8 cellular contexts compared by ENCODE assay signal in the genomic region with DNA sequence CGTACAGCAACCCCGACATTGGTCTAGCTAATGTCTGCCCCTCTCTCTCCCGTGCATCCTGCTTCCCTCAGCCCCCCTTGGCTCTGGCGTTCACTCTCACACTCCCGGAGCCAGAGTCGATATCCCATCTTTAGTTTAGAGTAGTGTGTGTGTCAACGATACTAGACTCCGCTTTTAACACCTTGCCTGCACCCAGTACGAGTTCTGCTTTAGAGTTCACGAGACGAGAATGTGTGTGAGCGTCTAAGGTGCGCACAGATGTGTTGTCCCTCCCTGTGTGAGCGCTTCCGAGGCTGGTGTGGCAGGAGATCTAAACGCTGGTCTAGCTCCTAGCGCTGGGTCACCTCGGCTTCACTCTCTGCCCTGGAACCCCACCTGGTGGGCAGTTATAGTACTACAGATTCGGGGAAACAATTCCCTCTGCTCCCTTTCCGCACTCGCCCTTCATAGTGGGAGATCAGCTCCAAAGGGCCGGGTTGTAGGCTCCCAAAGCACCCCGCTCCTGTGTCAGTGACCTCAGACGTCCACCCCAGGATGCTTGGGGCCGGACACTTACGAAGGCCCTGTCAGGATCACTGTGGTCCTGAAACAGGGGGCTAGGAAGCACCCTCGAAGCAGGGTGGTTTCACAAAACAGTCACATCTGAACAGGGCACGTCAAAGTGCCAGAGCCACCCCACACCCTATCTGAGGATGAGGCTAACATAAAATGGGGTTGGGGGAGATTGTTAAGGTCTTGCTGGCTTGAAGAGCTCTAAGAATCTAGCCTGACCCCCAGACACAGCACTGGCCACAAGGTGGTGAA. TPM values are rescaled to one million over a fixed set of nuclear protein-coding genes. Genes with fewer than 3 reads are reported as not detected.
A peak's percentile ranks its signal among the peaks of the same experiment; 100 is the strongest.
DNase-seq lines count a peak whose midpoint lies in the region; ATAC-seq and TF ChIP-seq lines count a peak whose summit lies in the region.

No MANE protein-coding gene starts in this region.

- no peaks in the 10 kb centered on the region for H4K20me1 ChIP-seq in OCI-LY3 (ENCODE audit: insufficient read depth, low read length)

- H3K79me2 ChIP-seq in OCI-LY3 (ENCODE audit: low read length) = no peaks in the 10 kb centered on the region

- DNase-seq in CD4-positive, alpha-beta memory T cell = peak in 4 of 5 donors; percentile 44 to 54 (median 47)
- peak; percentile 62 for DNase-seq in activated T-cell treated with anti-CD3 and anti-CD28 coated beads for 48 hours (ENCODE audit: low read depth)
- DNase-seq in naive B cell = peak; percentile 44
- DNase-seq in stimulated activated naive B cell treated with anti-CD40 and anti-IgM and Interleukin-4, amounts not matched to agents 10 μg/mL and 1 μg/mL and 100 μg/mL, for 72 hours = peak; percentile 57

- H3K9me3 Mint-ChIP-seq in CD4-positive, alpha-beta memory T cell = peaks cover 0 to 7% (median 3%) of the 10 kb centered on the region in 8 donors
- H3K9me3 Mint-ChIP-seq in naive B cell = peaks cover 0 to 12% (median 7%) of the 10 kb centered on the region in 7 donors
- peaks cover 0 to 7% of the 10 kb centered on the region in 2 donors for H3K9me3 Mint-ChIP-seq in stimulated activated naive B cell treated with anti-CD40 and anti-IgM and Interleukin-4, amounts not matched to agents 10 μg/mL and 1 μg/mL and 100 μg/mL, for 72 hours

- H2AFZ ChIP-seq in OCI-LY3 (ENCODE audit: low read depth, low read length) = peak overlapping the region; percentile 86

- peak overlapping the region; percentile 83 for H3K4me2 ChIP-seq in OCI-LY3 (ENCODE audit: low read length)

- POLR2A ChIA-PET in CD4-positive, alpha-beta memory T cell (lab: Charles Lee; ENCODE audit: partially characterized antibody) = no interaction called here

- CTCF ChIA-PET in CD4-positive, alpha-beta memory T cell (lab: Charles Lee; ENCODE audit: partially characterized antibody) = interaction anchor here (0.7 to 3.1 kb wide), 11 partner anchors 8 to 611 kb away, joined by 3 to 19 read pairs (median 3); no protein-coding TSS in a partner anchor

- no peaks in the 10 kb centered on the region for H3K36me3 ChIP-seq in CD4-positive, alpha-beta memory T cell (ENCODE audit: insufficient read depth, low read length)
- H3K36me3 ChIP-seq in HUES6 (ENCODE audit: control insufficient read depth, insufficient read depth, low read length) (no peaks in the 10 kb centered on the region), OCI-LY3 (replicated peaks; ENCODE audit: low read depth, low read length) (no peaks in the 10 kb centered on the region)

- ATAC-seq in GM21360 (IDR thresholded peaks at IDR 0.05; ENCODE audit: unreplicated experiment) (peak; percentile 69), esophagus mucosa (peak; percentile 91), naive B cell (ENCODE audit: low read depth in 2 of 2) (peak; percentile 55 to 64)
- peak; percentile 84 to 87 for ATAC-seq in stimulated activated naive B cell treated with anti-CD40 and anti-IgM and Interleukin-4, amounts not matched to agents 10 μg/mL and 1 μg/mL and 100 μg/mL, for 72 hours (replicated peaks)

- H3K9ac ChIP-seq in HUES6 (ENCODE audit: low read length) (no peak overlapping the region), OCI-LY3 (ENCODE audit: low read length) (0 out of 2 replicates have a peak overlapping the region, but pooled peaks have one; percentile 19)

- H3K4me3 ChIP-seq in CD4-positive, alpha-beta memory T cell (ENCODE audit: low read length in 2 of 2) = no peak overlapping the region
- H3K4me3 ChIP-seq in HUES6 (ENCODE audit: low read depth, low read length) = peak overlapping the region; percentile 65
- peak overlapping the region; percentile 62 for H3K4me3 ChIP-seq in OCI-LY3 (ENCODE audit: low read length)

- H3K27me3 ChIP-seq in CD4-positive, alpha-beta memory T cell (ENCODE audit: insufficient read depth, low read length) = peaks cover 33% of the 10 kb centered on the region
- H3K27me3 ChIP-seq in HUES6 (ENCODE audit: control insufficient read depth, insufficient read depth, low read length) (peaks cover 81% of the 10 kb centered on the region), OCI-LY3 (ENCODE audit: low read depth, low read length) (no peaks in the 10 kb centered on the region)

- H3K27ac ChIP-seq in CD4-positive, alpha-beta memory T cell (ENCODE audit: low read depth, low read length) = no peak overlapping the region
- H3K27ac ChIP-seq in HUES6 (ENCODE audit: low read depth, low read length) = no peak overlapping the region
- H3K27ac ChIP-seq in OCI-LY3 (ENCODE audit: low read length) = no peak overlapping the region

- H3K4me3 Mint-ChIP-seq in CD4-positive, alpha-beta memory T cell = peak overlapping the region; percentile 77 to 96 (median 86)
- H3K4me3 Mint-ChIP-seq in naive B cell = peak overlapping the region; percentile 48 to 94 (median 86)
- peak overlapping the region; percentile 72 to 73 for H3K4me3 Mint-ChIP-seq in stimulated activated naive B cell treated with anti-CD40 and anti-IgM and Interleukin-4, amounts not matched to agents 10 μg/mL and 1 μg/mL and 100 μg/mL, for 72 hours

- TF ChIP-seq CTCF in OCI-LY3 (IDR thresholded peaks at IDR 0.05; ENCODE audit: low read depth, low read length) = peak; percentile 62

- intact Hi-C loops in CD4-positive, alpha-beta memory T cell (cut with micrococcal nuclease) = loop anchor here (1.0 to 5.0 kb wide), 2 partner anchors 597 to 602 kb away; no protein-coding TSS in a partner anchor

- peak overlapping the region in 1 of 7 donors; percentile 16 for H3K27ac Mint-ChIP-seq in CD4-positive, alpha-beta memory T cell
- H3K27ac Mint-ChIP-seq in naive B cell = peak overlapping the region in 1 of 6 donors; percentile 53
- peak overlapping the region; percentile 91 for H3K27ac Mint-ChIP-seq in stimulated activated naive B cell treated with anti-CD40 and anti-IgM and Interleukin-4, amounts not matched to agents 10 μg/mL and 1 μg/mL and 100 μg/mL, for 72 hours

- H3K4me1 Mint-ChIP-seq in CD4-positive, alpha-beta memory T cell = peaks cover 24 to 47% (median 37%) of the 10 kb centered on the region in 4 donors
- peaks cover 31 to 41% (median 41%) of the 10 kb centered on the region in 3 donors for H3K4me1 Mint-ChIP-seq in naive B cell
- H3K4me1 Mint-ChIP-seq in stimulated activated naive B cell treated with anti-CD40 and anti-IgM and Interleukin-4, amounts not matched to agents 10 μg/mL and 1 μg/mL and 100 μg/mL, for 72 hours = peaks cover 35 to 48% of the 10 kb centered on the region in 2 donors

- H3K27me3 Mint-ChIP-seq in CD4-positive, alpha-beta memory T cell = peaks cover 47 to 52% of the 10 kb centered on the region in 2 donors
- peaks cover 59 to 92% (median 90%) of the 10 kb centered on the region in 3 donors for H3K27me3 Mint-ChIP-seq in naive B cell
- H3K27me3 Mint-ChIP-seq in stimulated activated naive B cell treated with anti-CD40 and anti-IgM and Interleukin-4, amounts not matched to agents 10 μg/mL and 1 μg/mL and 100 μg/mL, for 72 hours = peaks cover 80 to 90% of the 10 kb centered on the region in 2 donors

- H3K9me3 ChIP-seq in CD4-positive, alpha-beta memory T cell (ENCODE audit: control insufficient read depth in 1 of 2, low read length in 2 of 2) = no peaks in the 10 kb centered on the region
- H3K9me3 ChIP-seq in HUES6 (ENCODE audit: control insufficient read depth, insufficient read depth, low read depth, low read length) = no peaks in the 10 kb centered on the region
- H3K9me3 ChIP-seq in OCI-LY3 (ENCODE audit: insufficient read depth, low read length) = no peaks in the 10 kb centered on the region

- peaks cover 36% of the 10 kb centered on the region for H3K4me1 ChIP-seq in CD4-positive, alpha-beta memory T cell (ENCODE audit: insufficient read depth, low read length)
- H3K4me1 ChIP-seq in HUES6 (ENCODE audit: control insufficient read depth, insufficient read depth, low read length) = peaks cover 13% of the 10 kb centered on the region
- H3K4me1 ChIP-seq in OCI-LY3 (ENCODE audit: low read length) = no peaks in the 10 kb centered on the region

- no peaks in the 10 kb centered on the region for H3K36me3 Mint-ChIP-seq in CD4-positive, alpha-beta memory T cell
- peaks cover 0 to 19% of the 10 kb centered on the region in 2 donors for H3K36me3 Mint-ChIP-seq in naive B cell
- H3K36me3 Mint-ChIP-seq in stimulated activated naive B cell treated with anti-CD40 and anti-IgM and Interleukin-4, amounts not matched to agents 10 μg/mL and 1 μg/mL and 100 μg/mL, for 72 hours = peaks cover 4 to 7% of the 10 kb centered on the region in 2 donors

RNA-seq across cellular contexts. Expression of a gene that starts 2.7 kb away (rescaled TPM):
- total RNA-seq in CD4-positive, alpha-beta memory T cell = not detected
- not detected for polyA plus RNA-seq in CD4-positive, alpha-beta memory T cell
- 1.9 TPM for total RNA-seq in esophagus mucosa
- not detected for polyA plus RNA-seq in naive B cell (ENCODE audit: low read depth in 6 of 6)

Comparison
In these comparisons a context has a peak if more than half of its experiments do, and no peak if none do; other contexts are left out.
1. H3K4me3 ChIP-seq: peak in HUES6 (single experiment) and OCI-LY3 (single experiment); none in CD4-positive, alpha-beta memory T cell (0 of 2).
2. Peak in every context shown above with its lines, with median percentiles within 50 percentile points of each other: DNase-seq, H3K4me3 Mint-ChIP-seq and ATAC-seq.